In the genomic region with DNA sequence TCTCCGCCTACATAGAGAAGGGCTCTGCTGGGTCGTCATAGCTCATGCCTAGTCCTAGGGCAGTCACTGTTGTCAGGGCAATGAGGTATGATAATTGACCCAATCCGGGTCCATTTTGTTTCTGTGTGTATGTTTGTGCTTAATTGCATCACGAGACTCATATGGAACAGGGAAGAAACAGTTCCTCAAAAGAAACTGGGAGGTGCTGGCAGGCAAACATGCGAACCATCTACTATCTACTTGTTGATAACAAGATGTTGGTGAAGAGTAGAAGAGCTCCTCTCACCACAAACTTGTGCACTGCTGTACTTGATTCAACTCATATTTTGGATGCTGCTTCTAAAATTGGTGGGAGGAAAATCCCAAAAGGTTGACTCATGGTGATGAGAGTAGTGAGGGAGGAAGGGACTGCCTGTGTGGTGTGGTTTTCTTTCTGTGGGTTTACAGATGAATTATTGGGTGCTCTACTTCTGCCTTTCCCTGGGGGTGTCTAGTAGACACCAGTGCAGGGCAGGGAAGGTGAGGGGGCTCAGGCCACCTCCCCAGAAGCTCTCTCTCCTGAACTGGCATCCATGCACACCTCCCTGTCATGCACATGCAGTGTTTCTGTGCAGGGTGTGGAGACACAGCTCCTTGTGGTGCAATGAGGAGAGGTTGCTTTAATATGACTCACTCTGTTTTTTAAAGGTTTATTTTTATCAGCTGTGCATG, we compare ENCODE assay signal across 9 cellular contexts. TPM values are rescaled to one million over a fixed set of nuclear protein-coding genes. Genes with fewer than 3 reads are reported as not detected.
A peak's percentile ranks its signal among the peaks of the same experiment; 100 is the strongest.
DNase-seq lines count a peak whose midpoint lies in the region; ATAC-seq and TF ChIP-seq lines count a peak whose summit lies in the region.
"Had no signal": no experiment of that assay in that cellular context is flagged by ENCODE, and none has a peak within 500 bp of the region (broad histone marks: within the 10 kb centered on the region; RNA-seq: fewer than 3 reads in every experiment).

No MANE protein-coding gene starts in this region.

- no peaks in the 10 kb centered on the region for H3K36me3 ChIP-seq in testis (ENCODE audit: low read depth, missing control alignments)
- H3K36me3 ChIP-seq: heart right ventricle had no signal

- no peaks in the 10 kb centered on the region for H3K9me3 ChIP-seq in testis
- H3K9me3 ChIP-seq: heart right ventricle had no signal

- no peaks in the 10 kb centered on the region for H3K36me3 Mint-ChIP-seq in activated naive CD8-positive, alpha-beta T cell treated with anti-CD3 and anti-CD28 coated beads, Interleukin-2, amount 50 U/mL, for 24 hours (ENCODE audit: low read depth)
- H3K36me3 Mint-ChIP-seq in stimulated activated effector memory CD8-positive, alpha-beta T cell treated with anti-CD3 and anti-CD28 coated beads, Interleukin-12 subunit alpha, Interleukin-12 subunit beta, amount 100 ng/mL, for 72 hours = no peaks in the 10 kb centered on the region

- no peak overlapping the region for H3K4me3 ChIP-seq in testis
- H3K4me3 ChIP-seq: heart right ventricle had no signal

- H3K4me3 Mint-ChIP-seq in activated naive CD8-positive, alpha-beta T cell treated with anti-CD3 and anti-CD28 coated beads, Interleukin-2, amount 50 U/mL, for 24 hours = no peak overlapping the region
- no peak overlapping the region for H3K4me3 Mint-ChIP-seq in stimulated activated effector memory CD8-positive, alpha-beta T cell treated with anti-CD3 and anti-CD28 coated beads, Interleukin-12 subunit alpha, Interleukin-12 subunit beta, amount 100 ng/mL, for 72 hours

- in situ Hi-C loops in G401 (cut with HindIII; ENCODE audit: low sequenced_read_pairs) = no loop called here

- H3K27ac ChIP-seq in testis = no peak overlapping the region
- H3K27ac ChIP-seq: heart right ventricle had no signal

- H3K27me3 ChIP-seq in testis = no peaks in the 10 kb centered on the region
- H3K27me3 ChIP-seq: heart right ventricle had no signal

- intact Hi-C loops in testis (cut with DNase I; ENCODE audit: low total_unique reads) = no loop called here

- TF ChIP-seq CTCF in testis (IDR thresholded peaks at IDR 0.05) = no peak

- no peaks in the 10 kb centered on the region for H3K4me1 ChIP-seq in testis

- peak; percentile 46 for ATAC-seq in HG03066 (IDR thresholded peaks at IDR 0.05; ENCODE audit: low read depth, unreplicated experiment)
- peak; percentile 80 for ATAC-seq in activated naive CD8-positive, alpha-beta T cell treated with anti-CD3 and anti-CD28 coated beads, Interleukin-2, amount 50 U/mL, for 24 hours
- ATAC-seq in stimulated activated effector memory CD8-positive, alpha-beta T cell treated with anti-CD3 and anti-CD28 coated beads, Interleukin-12 subunit alpha, Interleukin-12 subunit beta, amount 100 ng/mL, for 72 hours = peak; percentile 81

- peak overlapping the region; percentile 1 for H3K27ac Mint-ChIP-seq in activated naive CD8-positive, alpha-beta T cell treated with anti-CD3 and anti-CD28 coated beads, Interleukin-2, amount 50 U/mL, for 24 hours
- H3K27ac Mint-ChIP-seq in stimulated activated effector memory CD8-positive, alpha-beta T cell treated with anti-CD3 and anti-CD28 coated beads, Interleukin-12 subunit alpha, Interleukin-12 subunit beta, amount 100 ng/mL, for 72 hours = peak overlapping the region; percentile 0

- 67 to 82% methylated on average over 5 of the region's 5 CpGs for WGBS in testis, 2 donors

- no peak for TF ChIP-seq POLR2A in testis (IDR thresholded peaks at IDR 0.05)

- H3K4me1 Mint-ChIP-seq in activated naive CD8-positive, alpha-beta T cell treated with anti-CD3 and anti-CD28 coated beads, Interleukin-2, amount 50 U/mL, for 24 hours = peaks cover 18% of the 10 kb centered on the region
- peaks cover 12% of the 10 kb centered on the region for H3K4me1 Mint-ChIP-seq in stimulated activated effector memory CD8-positive, alpha-beta T cell treated with anti-CD3 and anti-CD28 coated beads, Interleukin-12 subunit alpha, Interleukin-12 subunit beta, amount 100 ng/mL, for 72 hours

- DNase-seq in activated T-cell treated with anti-CD3 and anti-CD28 coated beads for 48 hours (ENCODE audit: low read depth) (peak; percentile 13), activated T-cell treated with anti-CD3 and anti-CD28 coated beads for 4 hours (no peak), G401 (ENCODE audit: low spot score) (no peak), testis (no peak), hippocampal formation (lab: John Stamatoyannopoulos, UW) (no peak)
- DNase-seq in activated naive CD8-positive, alpha-beta T cell treated with anti-CD3 and anti-CD28 coated beads, Interleukin-2, amount 50 U/mL, for 24 hours = peak; percentile 8
- peak in 1 of 2 donors; percentile 53 for DNase-seq in stimulated activated effector memory CD8-positive, alpha-beta T cell treated with anti-CD3 and anti-CD28 coated beads, Interleukin-12 subunit alpha, Interleukin-12 subunit beta, amount 100 ng/mL, for 72 hours (ENCODE audit: low spot score in 2 of 2)
- DNase-seq: heart right ventricle had no signal

- H3K9me3 Mint-ChIP-seq in activated naive CD8-positive, alpha-beta T cell treated with anti-CD3 and anti-CD28 coated beads, Interleukin-2, amount 50 U/mL, for 24 hours = no peaks in the 10 kb centered on the region
- H3K9me3 Mint-ChIP-seq in stimulated activated effector memory CD8-positive, alpha-beta T cell treated with anti-CD3 and anti-CD28 coated beads, Interleukin-12 subunit alpha, Interleukin-12 subunit beta, amount 100 ng/mL, for 72 hours = no peaks in the 10 kb centered on the region

- H3K27me3 Mint-ChIP-seq in activated naive CD8-positive, alpha-beta T cell treated with anti-CD3 and anti-CD28 coated beads, Interleukin-2, amount 50 U/mL, for 24 hours = peaks cover 5% of the 10 kb centered on the region

RNA-seq across cellular contexts. Expression of a gene that starts 29.4 kb away (rescaled TPM):
- not detected in 2 replicates for total RNA-seq in G401 (2014; rRNA removed; shearing (Covaris generic))
- 1 to 10 TPM; 1.5 to 3.0 TPM for total RNA-seq in testis
- 7.5 TPM for polyA plus RNA-seq in testis (ENCODE audit: insufficient read depth, low read depth, low replicate concordance)

RNA-seq across cellular contexts. Expression of a gene that starts 59.9 kb away (rescaled TPM):
- total RNA-seq in G401 (2014; rRNA removed; shearing (Covaris generic)) = 24.1 and 26.3 TPM in 2 replicates
- 10 to 100 TPM; 84.7 to 99.8 TPM for total RNA-seq in testis
- 50.9 TPM for polyA plus RNA-seq in testis (ENCODE audit: insufficient read depth, low read depth, low replicate concordance)

Comparison
In these comparisons a context has a peak if more than half of its experiments do, and no peak if none do; other contexts are left out.
1. DNase-seq: peak in activated T-cell treated with anti-CD3 and anti-CD28 coated beads for 48 hours (single experiment) and activated naive CD8-positive, alpha-beta T cell treated with anti-CD3 and anti-CD28 coated beads, Interleukin-2, amount 50 U/mL, for 24 hours (single experiment); none in activated T-cell treated with anti-CD3 and anti-CD28 coated beads for 4 hours (single experiment), G401 (single experiment), testis (single experiment) and hippocampal formation (0 of 2).
2. Peak in every context shown above with its lines, with median percentiles within 50 percentile points of each other: ATAC-seq.